In the genomic region with DNA sequence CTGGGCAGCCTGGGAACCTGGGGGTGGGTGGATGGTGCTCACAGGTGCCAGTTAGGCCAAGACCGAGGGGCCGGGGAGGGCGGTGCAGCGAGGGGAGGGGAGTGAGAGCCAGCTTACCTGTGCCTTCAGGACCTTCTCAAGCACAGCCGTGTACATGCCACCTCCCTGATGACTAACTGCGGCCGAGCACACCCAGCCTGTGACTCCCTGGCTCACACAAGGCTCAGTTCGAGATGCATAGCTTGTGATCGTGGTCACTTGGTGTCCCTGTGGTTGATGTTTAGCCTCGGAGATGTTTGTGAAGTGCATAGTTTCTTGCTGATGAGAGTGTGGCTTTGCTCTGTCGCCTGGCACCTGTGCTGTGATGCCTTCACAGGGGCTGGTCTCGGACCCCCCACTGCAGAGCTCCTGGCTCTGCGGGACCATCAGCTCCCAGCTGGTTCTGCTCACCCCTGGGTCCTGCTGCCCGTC, we compare ENCODE assay signal across 1 cellular context.
TF ChIP-seq lines count a peak whose summit lies in the region.

No MANE protein-coding gene starts in this region.

TF ChIP-seq in IMR-90, 13 proteins besides CTCF, POLR2A, EP300 and RAD21:
- no peak for TF ChIP-seq ELK1 (IDR thresholded peaks at IDR 0.05; ENCODE audit: borderline replicate concordance, low read depth, low read length)
- TF ChIP-seq CEBPB (IDR thresholded peaks at IDR 0.05; ENCODE audit: low read depth, low read length), result no peak
